Comparison of ENCODE assay signal across 7 cellular contexts in the genomic region with DNA sequence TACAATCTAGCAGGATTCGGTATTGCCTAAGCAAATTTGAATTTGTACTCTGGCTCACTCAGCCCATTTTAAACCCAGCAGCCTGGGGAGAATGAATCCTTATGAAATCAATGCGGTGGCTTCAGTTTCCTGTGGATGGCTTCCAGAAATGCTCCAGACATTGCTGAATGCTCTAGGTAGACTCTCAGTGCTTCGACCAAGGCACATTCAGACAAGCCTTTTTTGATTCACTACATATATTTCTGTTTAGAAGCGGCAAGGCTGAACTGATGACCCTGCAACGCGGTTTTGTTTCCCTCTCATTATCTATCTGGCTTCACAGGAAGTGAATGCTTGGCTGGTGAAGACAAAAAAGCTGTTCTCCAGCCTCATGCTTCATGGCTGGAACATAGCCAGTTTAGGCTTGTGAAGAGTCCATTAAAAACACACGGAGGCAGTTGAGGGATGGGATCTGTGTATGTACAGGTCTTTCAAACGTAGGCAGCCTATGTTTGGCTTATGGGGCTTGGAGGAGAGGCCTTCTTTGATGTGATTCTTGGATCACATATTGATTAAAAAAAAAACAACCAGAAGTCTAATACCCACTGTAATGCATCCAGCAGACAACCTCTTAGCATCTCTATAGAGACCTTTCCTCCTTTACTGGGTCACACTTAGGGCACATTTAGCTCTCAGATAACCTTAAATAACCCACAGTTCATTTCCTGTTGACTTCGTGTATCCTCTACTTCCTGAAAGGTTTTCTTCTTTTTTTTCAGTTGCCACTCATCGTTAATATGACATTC.
DNase-seq lines count a peak whose midpoint lies in the region; ATAC-seq and TF ChIP-seq lines count a peak whose summit lies in the region.

No MANE protein-coding gene starts in this region.

- POLR2A ChIA-PET in SK-N-SH (lab: Yijun Ruan, JAX), result interaction anchor here (1.0 to 1.1 kb wide), 2 partner anchors 82 to 238 kb away, joined by 3 to 4 read pairs; no protein-coding TSS in a partner anchor

- WGBS in SK-N-SH (ENCODE audit: low lambda C conversion rate), result 11% methylated on average over 10 of the region's 10 CpGs
- 2% methylated on average over 10 of the region's 10 CpGs for WGBS in thyroid gland, 2 donors

- H3K79me2 ChIP-seq in SK-N-SH (ENCODE audit: insufficient read depth), result no peaks in the 10 kb centered on the region

- H3K4me2 ChIP-seq in SK-N-SH, result peak overlapping the region; percentile 61

- no peak; a peak in 1 of 4 replicates for TF ChIP-seq EP300 in SK-N-SH (IDR thresholded peaks at IDR 0.05; ENCODE audit: borderline replicate concordance in 1 of 2, low read depth in 1 of 2, low read length in 1 of 2)

- H3K27me3 ChIP-seq in GM06990 (replicated peaks; ENCODE audit: control insufficient read depth, insufficient read depth, low read length) (no peaks in the 10 kb centered on the region), MG63 (no peaks in the 10 kb centered on the region), SK-N-SH (ENCODE audit: insufficient read depth) (no peaks in the 10 kb centered on the region), thyroid gland (no peaks in the 10 kb centered on the region)

- H3K9ac ChIP-seq in SK-N-SH, result peak overlapping the region; percentile 20; the same call in 1 of the 2 replicates

- H3K36me3 ChIP-seq in GM06990 (ENCODE audit: control insufficient read depth, insufficient read depth, low read length) (no peaks in the 10 kb centered on the region), MG63 (no peaks in the 10 kb centered on the region), SK-N-SH (replicated peaks in 1 of 2; ENCODE audit: control insufficient read depth in 1 of 2, insufficient read depth in 2 of 2, low read length in 1 of 2) (no peaks in the 10 kb centered on the region), thyroid gland (no peaks in the 10 kb centered on the region)

- no peak for TF ChIP-seq CTCF in GM06990 (IDR thresholded peaks at IDR 0.05; ENCODE audit: insufficient read depth, low read length, poor library complexity, severe bottlenecking)
- no peak for TF ChIP-seq CTCF in SK-N-SH (IDR thresholded peaks at IDR 0.05)
- no peak for TF ChIP-seq CTCF in thyroid gland (IDR thresholded peaks at IDR 0.05)

- H3K27ac ChIP-seq in SK-N-SH (ENCODE audit: low read depth in 2 of 2, low read length in 1 of 2) (peak overlapping the region; percentile 83 to 95), cingulate gyrus (ENCODE audit: low read depth, low read length) (peak overlapping the region; percentile 42), thyroid gland (peak overlapping the region; percentile 63 to 80 (median 80))

- H3K9me3 ChIP-seq in MG63 (no peaks in the 10 kb centered on the region), SK-N-SH (no peaks in the 10 kb centered on the region), thyroid gland (no peaks in the 10 kb centered on the region)

- no peaks in the 10 kb centered on the region for H4K20me1 ChIP-seq in SK-N-SH (ENCODE audit: insufficient read depth)

- CTCF ChIA-PET in SK-N-SH (lab: Yijun Ruan, JAX), result no interaction called here

- peak; percentile 81 for ATAC-seq in GM21723 (IDR thresholded peaks at IDR 0.05; ENCODE audit: unreplicated experiment)

- H3K9me2 ChIP-seq in SK-N-SH, result no peaks in the 10 kb centered on the region

- H3K4me3 ChIP-seq in GM06990 (replicated peaks; ENCODE audit: low read depth, low read length) (no peak overlapping the region), MG63 (no peak overlapping the region), SK-N-SH (ENCODE audit: low read depth in 2 of 2, low read length in 1 of 2) (no peak overlapping the region), thyroid gland (replicated peaks in 1 of 3) (no peak overlapping the region)

- H3F3A ChIP-seq in SK-N-SH (replicated peaks; ENCODE audit: insufficient read depth), result peaks cover 48% of the 10 kb centered on the region

- intact Hi-C loops in thyroid gland (cut with DNase I), result no loop called here

- H2AFZ ChIP-seq in SK-N-SH (ENCODE audit: low read depth), result peak overlapping the region; percentile 61; the same call in 1 of the 2 replicates

- DNase-seq in GM06990 (ENCODE audit: extremely low read depth, insufficient read length) (peak; percentile 46), MG63 (peak; percentile 88), SK-N-SH (peak; percentile 22), medulla oblongata (ENCODE audit: extremely low spot score) (peak; percentile 88), thyroid gland (peak; percentile 74 to 76)

- H3K4me1 ChIP-seq in SK-N-SH (ENCODE audit: control insufficient read depth in 1 of 2, insufficient read depth in 2 of 2, low read depth in 1 of 2, low read length in 1 of 2), result peaks cover 34 to 45% of the 10 kb centered on the region in 2 experiments
- peaks cover 51 to 68% of the 10 kb centered on the region in 2 donors for H3K4me1 ChIP-seq in thyroid gland

- no peak for TF ChIP-seq POLR2A in thyroid gland (IDR thresholded peaks at IDR 0.05)

- TF ChIP-seq RAD21 in SK-N-SH (IDR thresholded peaks at IDR 0.05; ENCODE audit: low read length), result no peak; the same call in 1 of the 2 replicates

TF ChIP-seq in SK-N-SH, 30 proteins besides CTCF, POLR2A, EP300 and RAD21:
- TF ChIP-seq, protein P1, sequence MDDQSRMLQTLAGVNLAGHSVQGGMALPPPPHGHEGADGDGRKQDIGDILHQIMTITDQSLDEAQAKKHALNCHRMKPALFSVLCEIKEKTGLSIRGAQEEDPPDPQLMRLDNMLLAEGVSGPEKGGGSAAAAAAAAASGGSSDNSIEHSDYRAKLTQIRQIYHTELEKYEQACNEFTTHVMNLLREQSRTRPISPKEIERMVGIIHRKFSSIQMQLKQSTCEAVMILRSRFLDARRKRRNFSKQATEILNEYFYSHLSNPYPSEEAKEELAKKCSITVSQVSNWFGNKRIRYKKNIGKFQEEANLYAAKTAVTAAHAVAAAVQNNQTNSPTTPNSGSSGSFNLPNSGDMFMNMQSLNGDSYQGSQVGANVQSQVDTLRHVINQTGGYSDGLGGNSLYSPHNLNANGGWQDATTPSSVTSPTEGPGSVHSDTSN (IDR thresholded peaks at IDR 0.05), result peak; percentile 75
- TF ChIP-seq GATA2 (CRISPR knock-in tag; IDR thresholded peaks at IDR 0.05), result no peak
- TF ChIP-seq POLR2AphosphoS5 (IDR thresholded peaks at IDR 0.05; ENCODE audit: low read depth, low read length), result 0 out of 2 replicates have a peak, but pooled peaks have one; percentile 25
- TF ChIP-seq ELF1 (IDR thresholded peaks at IDR 0.05), result no peak
- no peak for TF ChIP-seq NRF1 (IDR thresholded peaks at IDR 0.05; ENCODE audit: low read depth, low read length)
- TF ChIP-seq RXRA (IDR thresholded peaks at IDR 0.05; ENCODE audit: borderline replicate concordance, low read depth), result peak; percentile 73
- TF ChIP-seq TCF12 (IDR thresholded peaks at IDR 0.05), result peak; percentile 92
- no peak for TF ChIP-seq RCOR1 (IDR thresholded peaks at IDR 0.05; ENCODE audit: low read length)
- TF ChIP-seq, protein P2, sequence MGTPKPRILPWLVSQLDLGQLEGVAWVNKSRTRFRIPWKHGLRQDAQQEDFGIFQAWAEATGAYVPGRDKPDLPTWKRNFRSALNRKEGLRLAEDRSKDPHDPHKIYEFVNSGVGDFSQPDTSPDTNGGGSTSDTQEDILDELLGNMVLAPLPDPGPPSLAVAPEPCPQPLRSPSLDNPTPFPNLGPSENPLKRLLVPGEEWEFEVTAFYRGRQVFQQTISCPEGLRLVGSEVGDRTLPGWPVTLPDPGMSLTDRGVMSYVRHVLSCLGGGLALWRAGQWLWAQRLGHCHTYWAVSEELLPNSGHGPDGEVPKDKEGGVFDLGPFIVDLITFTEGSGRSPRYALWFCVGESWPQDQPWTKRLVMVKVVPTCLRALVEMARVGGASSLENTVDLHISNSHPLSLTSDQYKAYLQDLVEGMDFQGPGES (IDR thresholded peaks at IDR 0.05; ENCODE audit: low read depth, low read length), result no peak
- TF ChIP-seq, protein P3, sequence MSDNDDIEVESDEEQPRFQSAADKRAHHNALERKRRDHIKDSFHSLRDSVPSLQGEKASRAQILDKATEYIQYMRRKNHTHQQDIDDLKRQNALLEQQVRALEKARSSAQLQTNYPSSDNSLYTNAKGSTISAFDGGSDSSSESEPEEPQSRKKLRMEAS (IDR thresholded peaks at IDR 0.05; ENCODE audit: low read depth), result peak; percentile 95
- TF ChIP-seq MXI1 (IDR thresholded peaks at IDR 0.05; ENCODE audit: low read depth, low read length), result no peak
- TF ChIP-seq JUND (IDR thresholded peaks at IDR 0.05), result peak; percentile 6; the same call in 1 of the 2 replicates
- TF ChIP-seq FOSL2 (IDR thresholded peaks at IDR 0.05; ENCODE audit: borderline replicate concordance, low read depth), result no peak
- peak; percentile 79 for TF ChIP-seq NFIC (IDR thresholded peaks at IDR 0.05; ENCODE audit: borderline replicate concordance)
- no peak for TF ChIP-seq RFX5 (IDR thresholded peaks at IDR 0.05; ENCODE audit: low read length)
TF ChIP-seq in SK-N-SH: peak in this region for 7.

Comparison
In these comparisons a context has a peak if more than half of its experiments do, and no peak if none do; other contexts are left out.
1. DNase-seq: peak in every context shown above with its lines; median percentile 88 in MG63; 88 in medulla oblongata; 75 in thyroid gland; 46 in GM06990; 22 in SK-N-SH.